Comparison of ENCODE assay signal across 1 cellular context in the genomic region with DNA sequence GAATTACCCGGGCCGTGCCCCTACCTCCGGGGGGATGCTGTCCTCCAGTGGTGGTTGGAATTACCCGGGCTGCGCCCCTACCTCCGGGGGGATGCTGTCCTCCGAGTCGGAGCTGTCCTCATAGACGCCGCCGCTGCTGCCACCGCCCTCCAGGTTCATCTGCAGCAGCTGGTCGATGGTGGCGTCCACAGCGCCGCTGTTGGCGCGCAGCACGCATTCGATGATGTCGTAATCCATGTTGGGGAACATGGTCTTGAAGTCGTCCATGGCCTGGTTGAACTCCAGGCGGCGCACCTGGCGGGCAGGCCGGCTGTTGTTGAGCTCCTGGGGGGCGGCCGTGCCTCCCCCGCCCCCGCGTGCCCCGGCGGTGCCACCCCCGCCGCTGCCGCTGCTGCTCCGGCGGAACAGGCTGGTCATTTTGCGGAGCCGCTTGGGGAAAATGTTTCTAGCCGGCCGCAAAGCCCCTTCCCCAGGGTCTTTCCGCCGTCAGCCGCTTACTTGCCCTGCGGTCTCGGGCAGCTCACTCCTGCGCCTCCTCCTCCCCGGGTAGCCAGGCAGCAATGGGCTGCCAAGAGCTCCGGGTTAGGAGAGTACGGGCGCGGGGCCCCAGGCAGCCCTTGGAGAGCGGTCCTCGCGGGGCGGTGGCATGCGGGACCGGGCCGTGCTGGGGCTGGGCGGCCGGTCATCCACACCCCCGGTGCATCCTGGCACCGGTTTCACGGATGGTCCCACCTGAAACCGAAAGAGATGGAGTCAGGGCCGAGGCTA.
TF ChIP-seq lines count a peak whose summit lies in the region.

No MANE protein-coding gene starts in this region.

TF ChIP-seq in H1, 55 proteins besides CTCF, POLR2A, EP300 and RAD21 (continued from another document):
- no peak for TF ChIP-seq RXRA (IDR thresholded peaks at IDR 0.05; ENCODE audit: insufficient read depth, low read depth, low read length)
- no peak for TF ChIP-seq SIN3A (conservative IDR thresholded peaks at IDR 0.05 in 1 of 2, IDR thresholded peaks at IDR 0.05 in 1 of 2; ENCODE audit: low read depth in 1 of 2, low read length in 2 of 2)
- no peak for TF ChIP-seq ZNF274 (IDR thresholded peaks at IDR 0.05; ENCODE audit: borderline replicate concordance, extremely low read depth, low read length)
- TF ChIP-seq TEAD4 (IDR thresholded peaks at IDR 0.05; ENCODE audit: low read depth, low read length): no peak
